8 cellular contexts compared by ENCODE assay signal in the genomic region with DNA sequence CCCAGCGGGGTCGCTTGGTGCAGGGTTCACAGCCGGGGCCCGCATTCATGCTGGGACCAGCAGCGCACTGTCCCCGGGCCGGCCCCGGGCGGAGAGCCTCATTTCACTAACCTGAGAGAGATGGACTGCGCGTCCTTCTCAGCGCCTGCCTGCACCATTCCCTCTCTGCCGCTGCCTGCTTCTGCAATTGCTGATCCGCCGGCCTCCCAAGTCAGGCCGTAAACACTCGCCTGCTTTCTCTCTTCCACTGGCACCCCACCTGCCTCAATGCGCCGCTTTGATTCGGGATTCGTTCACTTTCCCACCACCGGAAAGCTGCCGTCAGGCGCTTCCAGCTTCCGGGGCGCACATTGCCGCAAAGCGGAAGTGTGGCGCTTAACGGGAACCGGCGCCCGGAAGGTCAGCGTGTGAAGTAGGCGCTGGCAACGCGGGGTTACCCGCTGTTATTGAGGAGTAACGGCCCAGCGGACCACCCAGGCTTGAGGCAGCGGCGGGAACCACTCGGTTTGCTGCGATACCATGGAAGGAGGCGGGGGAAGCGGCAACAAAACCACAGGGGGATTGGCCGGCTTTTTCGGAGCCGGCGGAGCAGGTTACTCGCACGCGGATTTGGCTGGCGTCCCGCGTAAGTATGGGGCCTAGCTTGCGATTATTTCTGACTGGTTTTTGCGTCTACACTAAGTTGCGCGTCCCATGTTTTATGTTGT. TPM values are rescaled to one million over a fixed set of nuclear protein-coding genes. Genes with fewer than 3 reads are reported as not detected.
A peak's percentile ranks its signal among the peaks of the same experiment; 100 is the strongest.
DNase-seq lines count a peak whose midpoint lies in the region; ATAC-seq and TF ChIP-seq lines count a peak whose summit lies in the region.
"Not testable (repeated sequence)": the region's sequence is repeated elsewhere in the genome, so short reads cannot be mapped to it uniquely, and the experiment has no call there.

A gene with protein sequence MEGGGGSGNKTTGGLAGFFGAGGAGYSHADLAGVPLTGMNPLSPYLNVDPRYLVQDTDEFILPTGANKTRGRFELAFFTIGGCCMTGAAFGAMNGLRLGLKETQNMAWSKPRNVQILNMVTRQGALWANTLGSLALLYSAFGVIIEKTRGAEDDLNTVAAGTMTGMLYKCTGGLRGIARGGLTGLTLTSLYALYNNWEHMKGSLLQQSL (plus strand): TSS at position 384 of the 707 bp plus-strand sequence. CDS start 136 bp downstream, at position 520.

- H3K27ac ChIP-seq in HUES64 (ENCODE audit: low read depth, low read length): peak within 1 kb of the TSS; percentile 82

- H3K4me1 ChIP-seq in HUES64 (ENCODE audit: insufficient read depth, low read length): not testable (repeated sequence)

- H3K9ac ChIP-seq in HUES64 (ENCODE audit: low read depth, low read length): peak within 1 kb of the TSS; percentile 94

- peaks cover 12% of the 10 kb centered on the region for H3K36me3 ChIP-seq in HUES64 (ENCODE audit: insufficient read depth, low read length)

- WGBS in HUES64: under 1% methylated on average over 60 of the region's 60 CpGs

- not testable (repeated sequence) for H3K9me3 ChIP-seq in HUES64 (ENCODE audit: insufficient read depth, low read depth, low read length)

- H3K27me3 ChIP-seq in HUES64 (ENCODE audit: insufficient read depth, low read length): not testable (repeated sequence)

- H3K4me3 ChIP-seq in HUES64 (ENCODE audit: low read length) (peak within 1 kb of the TSS; percentile 96), epithelial cell of esophagus (ENCODE audit: low read length) (peak within 1 kb of the TSS; percentile 66)

- in situ Hi-C loops in Caki2 (cut with HindIII; ENCODE audit: low pct_unique_long_range_greater_than_20kb, low sequenced_read_pairs): not testable (repeated sequence)

- DNase-seq in Caki2 (ENCODE audit: low read depth) (peak; percentile 78), OCI-M1 (lab: John Stamatoyannopoulos, UW) (peak; percentile 93), activated T-cell treated with anti-CD3 and anti-CD28 coated beads for 24 hours (ENCODE audit: low read depth) (peak; percentile 86), epithelial cell of esophagus (ENCODE audit: low read depth) (peak; percentile 90), midbrain (lab: John Stamatoyannopoulos, UW) (peak; percentile 92)
- DNase-seq in stimulated activated CD8-positive, alpha-beta memory T cell treated with anti-CD3 and anti-CD28 coated beads, Interleukin-15, amount 100 ng/mL, for 1 hour (ENCODE audit: low read depth): peak; percentile 75

- TF ChIP-seq CTCF in epithelial cell of esophagus (IDR thresholded peaks at IDR 0.05; ENCODE audit: insufficient read depth, low read depth, low read length, missing control alignments): not testable (repeated sequence)

- ATAC-seq in GM21423 (IDR thresholded peaks at IDR 0.05; ENCODE audit: unreplicated experiment): peak; percentile 71

RNA-seq across cellular contexts. Expression of the gene that starts here (rescaled TPM):
- total RNA-seq in Caki2 (2014; rRNA removed; shearing (Covaris generic); ENCODE audit: low replicate concordance): 141 and 149 TPM in 2 replicates
- polyA plus RNA-seq in HUES64 (2013, experiment 1 of 2): 108 TPM
- 103 TPM for polyA plus RNA-seq in HUES64 (2013, experiment 2 of 2)

Comparison
In these comparisons a context has a peak if more than half of its experiments do, and no peak if none do; other contexts are left out.
1. Peak in every context shown above with its lines: DNase-seq, ATAC-seq, H3K4me3 ChIP-seq and H3K27ac ChIP-seq.